In genomic region chr9:114386886-114387677, GRCh38 we compare ENCODE assay signal across 8 cellular contexts. TPM values are rescaled to one million over a fixed set of nuclear protein-coding genes. Genes with fewer than 3 reads are reported as not detected.
DNase-seq lines count a peak whose midpoint lies in the region; ATAC-seq and TF ChIP-seq lines count a peak whose summit lies in the region.

No MANE protein-coding gene starts in this region.

- ATAC-seq in GM21737 (IDR thresholded peaks at IDR 0.05; ENCODE audit: unreplicated experiment) (no peak), GM18909 (IDR thresholded peaks at IDR 0.05; ENCODE audit: poor library complexity, unreplicated experiment) (no peak)

- DNase-seq in SK-N-DZ (ENCODE audit: low spot score) (peak; percentile 32), esophagus muscularis mucosa (ENCODE audit: extremely low spot score) (no peak), nucleus accumbens (lab: John Stamatoyannopoulos, UW) (peak in 44 of 56 donors; percentile 34 to 79 (median 58)), NCI-H2081 (lab: John Stamatoyannopoulos, UW) (no peak), OCI-M2 (lab: John Stamatoyannopoulos, UW; ENCODE audit: unreplicated experiment) (no peak)

- peak overlapping the region; percentile 62 to 67 (median 64) for H3K4me3 ChIP-seq in esophagus muscularis mucosa

- TF ChIP-seq CTCF in esophagus muscularis mucosa (IDR thresholded peaks at IDR 0.05): no peak

- no peaks in the 10 kb centered on the region for H3K9me3 ChIP-seq in esophagus muscularis mucosa

- intact Hi-C loops in esophagus muscularis mucosa (cut with DNase I): loop anchor here (5.0 kb wide), 1 partner anchor 35 kb away; no protein-coding TSS in a partner anchor

- TF ChIP-seq EP300 in esophagus muscularis mucosa (IDR thresholded peaks at IDR 0.05): no peak

- H3K4me1 ChIP-seq in esophagus muscularis mucosa: peaks cover 58 to 89% (median 83%) of the 10 kb centered on the region in 4 donors

- H3K36me3 ChIP-seq in esophagus muscularis mucosa: peaks cover 0 to under 1% (median 0%) of the 10 kb centered on the region in 4 donors

- H3K27me3 ChIP-seq in esophagus muscularis mucosa: no peaks in the 10 kb centered on the region

- peak overlapping the region; percentile 83 to 90 (median 86) for H3K27ac ChIP-seq in esophagus muscularis mucosa (replicated peaks in 1 of 4)

- 18% methylated on average over 13 of the region's 18 CpGs for WGBS in esophagus muscularis mucosa

- TF ChIP-seq POLR2A in GM10847 (IDR thresholded peaks at IDR 0.05; ENCODE audit: extremely low read depth, insufficient read length) (peak; percentile 11), esophagus muscularis mucosa (IDR thresholded peaks at IDR 0.05; ENCODE audit: low read depth) (no peak)

RNA-seq across cellular contexts. Expression of gene AKNA, which starts 0.7 kb away (rescaled TPM):
- 3.1 and 3.2 TPM in 2 replicates for polyA plus RNA-seq in SK-N-DZ (2014; cell fraction: cytosol; rRNA removed)
- 1.9 and 7.9 TPM in 2 replicates for polyA plus RNA-seq in SK-N-DZ (2014; cell fraction: nucleus; rRNA removed)
- 10 to 100 TPM; 12.5 to 18.5 (median 17.3) TPM for total RNA-seq in esophagus muscularis mucosa

RNA-seq across cellular contexts. Expression of gene ORM2, which starts 57.4 kb away (rescaled TPM):
- not detected in 2 replicates for polyA plus RNA-seq in SK-N-DZ (2014; cell fraction: cytosol; rRNA removed)
- not detected in 2 replicates for polyA plus RNA-seq in SK-N-DZ (2014; cell fraction: nucleus; rRNA removed)
- total RNA-seq in esophagus muscularis mucosa: not detected

Comparison
In these comparisons a context has a peak if more than half of its experiments do, and no peak if none do; other contexts are left out.
1. DNase-seq: peak in SK-N-DZ (single experiment) and nucleus accumbens (44 of 56); none in esophagus muscularis mucosa (single experiment), NCI-H2081 (0 of 2) and OCI-M2 (single experiment).